Comparison of ENCODE assay signal across 27 cellular contexts in genomic region chr12:75971253-75971652, GRCh38.
A peak's percentile ranks its signal among the peaks of the same experiment; 100 is the strongest.
DNase-seq lines count a peak whose midpoint lies in the region; ATAC-seq, FAIRE-seq and TF ChIP-seq lines count a peak whose summit lies in the region.
"Had no signal": no experiment of that assay in that cellular context is flagged by ENCODE, and none has a peak within 500 bp of the region (broad histone marks: within the 10 kb centered on the region; RNA-seq: fewer than 3 reads in every experiment).

No MANE protein-coding gene starts in this region.

- no peak overlapping the region for H4K8ac ChIP-seq in IMR-90 (ENCODE audit: low read depth in 2 of 2, low read length in 2 of 2)
- no peak overlapping the region for H4K8ac ChIP-seq in H1 (ENCODE audit: extremely low read depth, insufficient read depth, low read length)

- peaks cover 14% of the 10 kb centered on the region for H3K9me3 Mint-ChIP-seq in activated T-cell treated with anti-CD3 and anti-CD28 coated beads, Interleukin-2, amount 50 U/mL, for 24 hours
- H3K9me3 Mint-ChIP-seq: CD8-positive, alpha-beta T cell; H9 had no signal

- H2BK20ac ChIP-seq in IMR-90 (ENCODE audit: low read depth, low read length) (no peak overlapping the region), H1 (ENCODE audit: low read length) (no peak overlapping the region)

- no peak overlapping the region for H3K56ac ChIP-seq in IMR-90 (ENCODE audit: extremely low read depth, insufficient read depth, low read length)
- H3K56ac ChIP-seq in H1 (replicated peaks; ENCODE audit: insufficient read length, low read depth, low read length) = no peak overlapping the region

- intact Hi-C loops in IMR-90 (cut with micrococcal nuclease) (no loop called here), heart right ventricle (cut with DNase I) (no loop called here)

- H3K4ac ChIP-seq in IMR-90 (ENCODE audit: low read depth, low read length) = peak overlapping the region; percentile 42; the same call in 1 of the 2 replicates
- H3K4ac ChIP-seq in H1 (replicated peaks; ENCODE audit: insufficient read length, low read depth, low read length) = no peak overlapping the region

- H3K9ac ChIP-seq in IMR-90 (ENCODE audit: low read depth, low read length) (no peak overlapping the region), Karpas-422 (ENCODE audit: low read length) (no peak overlapping the region), H1 (replicated peaks in 1 of 4; ENCODE audit: extremely low read depth in 1 of 4, low read depth in 3 of 4, low read length in 3 of 4) (no peak overlapping the region)
- H3K9ac ChIP-seq: GM23248 had no signal

- H3K23me2 ChIP-seq in H1 (ENCODE audit: low read depth, low read length) = peaks cover 2% of the 10 kb centered on the region; the same call in 1 of the 2 replicates

- peaks cover 4% of the 10 kb centered on the region for H3K9me1 ChIP-seq in IMR-90 (ENCODE audit: insufficient read depth, low read length)

- H3K9me3 ChIP-seq in IMR-90 (ENCODE audit: control insufficient read depth, insufficient read depth, low read length) (no peaks in the 10 kb centered on the region), Karpas-422 (ENCODE audit: low read length) (no peaks in the 10 kb centered on the region), H1 (ENCODE audit: insufficient read depth in 2 of 2, low read depth in 1 of 2, low read length in 1 of 2) (no peaks in the 10 kb centered on the region), heart right ventricle (no peaks in the 10 kb centered on the region)
- H3K9me3 ChIP-seq: Caco-2, MG63, SJCRH30 had no signal

- H2BK5ac ChIP-seq in IMR-90 (ENCODE audit: low read depth, low read length, poor library complexity, severe bottlenecking) = no peak overlapping the region
- H2BK5ac ChIP-seq in H1 (ENCODE audit: low read depth, low read length) = peak overlapping the region; percentile 45; the same call in 1 of the 2 replicates

- H2AFZ ChIP-seq in IMR-90 (replicated peaks; ENCODE audit: low read length, poor library complexity) = no peak overlapping the region
- H2AFZ ChIP-seq in Karpas-422 (ENCODE audit: low read length) = no peak overlapping the region
- no peak overlapping the region for H2AFZ ChIP-seq in H1 (ENCODE audit: low read length)
- H2AFZ ChIP-seq: GM23248 had no signal

- no peak overlapping the region for H3K14ac ChIP-seq in IMR-90 (replicated peaks; ENCODE audit: low read depth, low read length)
- H3K14ac ChIP-seq in H1 (ENCODE audit: insufficient read length) = no peak overlapping the region

- H2BK120ac ChIP-seq in IMR-90 (ENCODE audit: low read depth, low read length) = no peak overlapping the region
- H2BK120ac ChIP-seq in H1 (replicated peaks; ENCODE audit: low read depth, low read length) = peak overlapping the region; percentile 73

- H3K27me3 ChIP-seq in IMR-90 (ENCODE audit: control insufficient read depth, insufficient read depth, low read length) (no peaks in the 10 kb centered on the region), Karpas-422 (ENCODE audit: low read length) (no peaks in the 10 kb centered on the region), H1 (replicated peaks in 1 of 4; ENCODE audit: control insufficient read depth in 3 of 4, extremely low read depth in 1 of 4, insufficient read depth in 3 of 4, low read length in 3 of 4) (no peaks in the 10 kb centered on the region), heart right ventricle (no peaks in the 10 kb centered on the region)
- H3K27me3 ChIP-seq: MG63, SJCRH30 had no signal

- TF ChIP-seq EP300 in H1 (IDR thresholded peaks at IDR 0.05; ENCODE audit: borderline replicate concordance in 1 of 2, low read depth in 2 of 2, low read length in 2 of 2) = no peak

- no peak for TF ChIP-seq CTCF in IMR-90 (conservative IDR thresholded peaks at IDR 0.05; ENCODE audit: low read depth, low read length)
- TF ChIP-seq CTCF in H1 (IDR thresholded peaks at IDR 0.05; ENCODE audit: control extremely low read depth in 1 of 3, insufficient read depth in 1 of 3, low read depth in 1 of 3, low read length in 3 of 3) = no peak
- no peak for TF ChIP-seq CTCF in heart right ventricle (IDR thresholded peaks at IDR 0.05)

- no CpG with 5 or more reads among the region's 4 CpGs for WGBS in IMR-90 (ENCODE audit: extremely low coverage in 2 of 2, insufficient read length in 1 of 2), 2 experiments
- 82% methylated on average over 4 of the region's 4 CpGs; no CpG with 5 or more reads in 1 of the 2 experiments for WGBS in H1 (ENCODE audit: extremely low coverage in 1 of 2, insufficient coverage in 1 of 2, insufficient read length in 1 of 2, insufficient replicate concordance in 2 of 2, low coverage in 1 of 2, low lambda C conversion rate in 2 of 2, missing lambda C conversion rate in 1 of 2), 2 experiments
- 95 to 97% methylated on average over 4 of the region's 4 CpGs for WGBS in heart right ventricle, 2 donors

- H3K9me2 ChIP-seq in Karpas-422 (replicated peaks; ENCODE audit: insufficient read depth, low read length) = no peaks in the 10 kb centered on the region

- peak overlapping the region; percentile 6 for H3K4me3 Mint-ChIP-seq in activated T-cell treated with anti-CD3 and anti-CD28 coated beads, Interleukin-2, amount 50 U/mL, for 24 hours
- H3K4me3 Mint-ChIP-seq: B cell; CD8-positive, alpha-beta T cell; H9 had no signal

- H3K23ac ChIP-seq in IMR-90 (ENCODE audit: low read depth, low read length) (no peak overlapping the region), H1 (ENCODE audit: insufficient read length) (no peak overlapping the region)

- H4K5ac ChIP-seq in IMR-90 (ENCODE audit: low read depth, low read length) (no peak overlapping the region), H1 (ENCODE audit: insufficient read length, low read depth, low read length) (no peak overlapping the region)

- no peak for DNase-seq in activated T-cell treated with anti-CD3 and anti-CD28 coated beads, Interleukin-2, amount 50 U/mL, for 24 hours
- no peak for DNase-seq in activated T-cell treated with anti-CD3 and anti-CD28 coated beads, Interleukin-2, amount 50 U/mL, for 48 hours
- DNase-seq in IMR-90 = no peak
- DNase-seq in Karpas-422 = peak; percentile 11
- DNase-seq in H1 (ENCODE audit: low read depth in 1 of 2, low spot score in 2 of 2) = no peak
- DNase-seq in heart right ventricle = no peak
- DNase-seq: Caco-2; CD8-positive, alpha-beta T cell; GM23248; H9; KBM-7; MG63; NCI-H1105 treated with DMSO at 0.1 percent for 48 hours; NCI-H146; NCI-H1930; NCI-H2107; NCI-H524 treated with DMSO at 0.1 percent for 48 hours; NCI-H82; NK-92 treated with Interleukin-12 subunit alpha and Interleukin-12 subunit beta, amount 100 ng/mL, for 24 hours; PC-3; SJCRH30 had no signal

- peaks cover 67% of the 10 kb centered on the region for H3K4me1 Mint-ChIP-seq in activated T-cell treated with anti-CD3 and anti-CD28 coated beads, Interleukin-2, amount 50 U/mL, for 24 hours (ENCODE audit: low read depth)
- H3K4me1 Mint-ChIP-seq: B cell had no signal

- H4K91ac ChIP-seq in IMR-90 (ENCODE audit: insufficient read depth, low read depth, low read length) = no peak overlapping the region
- peak overlapping the region; percentile 67 for H4K91ac ChIP-seq in H1 (replicated peaks; ENCODE audit: insufficient read length, low read length)

- POLR2A ChIA-PET in IMR-90 (lab: Charles Lee; ENCODE audit: unreplicated experiment) = no interaction called here
- POLR2A ChIA-PET in H1 (lab: Charles Lee; ENCODE audit: partially characterized antibody) = interaction anchor here (3.6 kb wide), 1 partner anchor 12 kb away, joined by 16 read pairs; no protein-coding TSS in a partner anchor

- H3K79me2 ChIP-seq in Karpas-422 (ENCODE audit: low read length) (no peaks in the 10 kb centered on the region), H1 (ENCODE audit: control insufficient read depth in 1 of 2, insufficient read depth in 2 of 2, low read length in 2 of 2) (no peaks in the 10 kb centered on the region)

- H3K18ac ChIP-seq in IMR-90 (ENCODE audit: low read depth, low read length) (no peak overlapping the region), H1 (ENCODE audit: extremely low read depth, low read length) (no peak overlapping the region)

- no peak overlapping the region for H3K4me2 ChIP-seq in IMR-90 (ENCODE audit: low read depth, low read length)
- no peak overlapping the region for H3K4me2 ChIP-seq in Karpas-422 (ENCODE audit: low read depth, low read length, poor library complexity, severe bottlenecking)
- H3K4me2 ChIP-seq in H1 (ENCODE audit: insufficient read depth in 1 of 2, low read depth in 2 of 2, low read length in 2 of 2) = no peak overlapping the region

- no peaks in the 10 kb centered on the region for H3K27me3 Mint-ChIP-seq in activated T-cell treated with anti-CD3 and anti-CD28 coated beads, Interleukin-2, amount 50 U/mL, for 24 hours

- H2BK15ac ChIP-seq in IMR-90 (ENCODE audit: low read depth, low read length) = peak overlapping the region; percentile 77; the same call in 1 of the 3 replicates
- H2BK15ac ChIP-seq in H1 (ENCODE audit: low read length) = no peak overlapping the region

- in situ Hi-C loops in IMR-90 (cut with MboI; ENCODE audit: low sequenced_read_pairs) = no loop called here

- peaks cover 4% of the 10 kb centered on the region; the same call in 1 of the 2 replicates for H3K4me1 ChIP-seq in IMR-90 (ENCODE audit: control insufficient read depth, insufficient read depth, low read length)
- no peaks in the 10 kb centered on the region; the same call in 1 of the 2 replicates for H3K4me1 ChIP-seq in Karpas-422 (ENCODE audit: low read length)
- H3K4me1 ChIP-seq in H1 (replicated peaks in 1 of 4; ENCODE audit: control insufficient read depth in 3 of 4, insufficient read depth in 4 of 4, low read length in 3 of 4) = peaks cover 2 to 15% (median 11%) of the 10 kb centered on the region in 4 experiments; a peak in 6 of 7 replicates
- peaks cover 0 to 39% (median 4%) of the 10 kb centered on the region in 9 donors for H3K4me1 ChIP-seq in heart right ventricle

- no peak for ATAC-seq in IMR-90 (ENCODE audit: low read depth)
- ATAC-seq in heart right ventricle = no peak
- no peak for ATAC-seq in HG03196 (IDR thresholded peaks at IDR 0.05; ENCODE audit: unreplicated experiment)
- ATAC-seq: CD8-positive, alpha-beta T cell; PC-3; Right ventricle myocardium inferior had no signal

- H3K79me1 ChIP-seq in IMR-90 (ENCODE audit: low read depth in 1 of 2, low read length in 2 of 2) (no peaks in the 10 kb centered on the region), H1 (ENCODE audit: low read depth, low read length) (no peaks in the 10 kb centered on the region)

- H3K27ac Mint-ChIP-seq in activated T-cell treated with anti-CD3 and anti-CD28 coated beads, Interleukin-2, amount 50 U/mL, for 24 hours = peak overlapping the region; percentile 86
- H3K27ac Mint-ChIP-seq: B cell; CD8-positive, alpha-beta T cell had no signal

- dilution Hi-C loops in IMR-90 (cut with HindIII; ENCODE audit: low sequenced_read_pairs, unreplicated experiment) = no loop called here

- FAIRE-seq in H1 (lab: Jason Lieb, UNC) = no peak
- FAIRE-seq: G401.6, HTR-8/SVneo had no signal

- no peak for TF ChIP-seq RAD21 in IMR-90 (IDR thresholded peaks at IDR 0.05; ENCODE audit: low read length)
- TF ChIP-seq RAD21 in H1 (IDR thresholded peaks at IDR 0.05 in 1 of 2, conservative IDR thresholded peaks at IDR 0.05 in 1 of 2; ENCODE audit: low read depth in 2 of 2, low read length in 2 of 2) = no peak

- CTCF ChIA-PET in IMR-90 (lab: Yijun Ruan, JAX) (no interaction called here), H1 (lab: Charles Lee; ENCODE audit: partially characterized antibody) (no interaction called here)

- H3K27ac ChIP-seq in IMR-90 (ENCODE audit: insufficient read depth, low read length) (no peak overlapping the region), Karpas-422 (ENCODE audit: low read length) (no peak overlapping the region), H1 (ENCODE audit: low read depth, low read length) (no peak overlapping the region), heart right ventricle (no peak overlapping the region)
- H3K27ac ChIP-seq: C4-2B, GM23248, SJCRH30 had no signal

- no peak overlapping the region for H2AK5ac ChIP-seq in IMR-90 (ENCODE audit: low read depth, low read length)
- H2AK5ac ChIP-seq in H1 (ENCODE audit: low read depth, low read length) = no peak overlapping the region

- H2BK12ac ChIP-seq in H1 (ENCODE audit: low read depth, low read length) = peak overlapping the region; percentile 82; the same call in 1 of the 2 replicates

- no peaks in the 10 kb centered on the region for H4K20me1 ChIP-seq in IMR-90 (ENCODE audit: insufficient read depth, low read length)
- no peaks in the 10 kb centered on the region for H4K20me1 ChIP-seq in Karpas-422 (ENCODE audit: insufficient read depth, low read depth, low read length)
- H4K20me1 ChIP-seq in H1 (replicated peaks in 1 of 2; ENCODE audit: control insufficient read depth in 1 of 2, insufficient read depth in 2 of 2, low read length in 2 of 2) = no peaks in the 10 kb centered on the region

- H3K36me3 Mint-ChIP-seq in activated T-cell treated with anti-CD3 and anti-CD28 coated beads, Interleukin-2, amount 50 U/mL, for 24 hours (ENCODE audit: low read depth) = peaks cover 16% of the 10 kb centered on the region
- H3K36me3 Mint-ChIP-seq: CD8-positive, alpha-beta T cell had no signal

- H2AK9ac ChIP-seq in IMR-90 (replicated peaks; ENCODE audit: low read depth, low read length, poor library complexity) = no peak overlapping the region

- TF ChIP-seq POLR2A in IMR-90 (IDR thresholded peaks at IDR 0.05; ENCODE audit: low read depth, low read length) (no peak), H1 (IDR thresholded peaks at IDR 0.05; ENCODE audit: control extremely low read depth in 1 of 2, low read depth in 2 of 2, low read length in 2 of 2) (no peak)

- no TSS peak for BruUV-seq in IMR-90 (replicated peaks; lab: Mats Ljungman, UMichigan)

- H3K4me3 ChIP-seq in IMR-90 (ENCODE audit: insufficient read depth, low read depth, low read length) (no peak overlapping the region), Karpas-422 (ENCODE audit: low read length) (no peak overlapping the region), H1 (ENCODE audit: extremely low read depth in 1 of 4, insufficient read depth in 2 of 4, low read depth in 3 of 4, low read length in 4 of 4) (no peak overlapping the region), heart right ventricle (no peak overlapping the region)
- H3K4me3 ChIP-seq: GM23248, MG63, SJCRH30 had no signal

- no peaks in the 10 kb centered on the region for H3K36me3 ChIP-seq in IMR-90 (ENCODE audit: control insufficient read depth, insufficient read depth, low read length)
- no peaks in the 10 kb centered on the region for H3K36me3 ChIP-seq in Karpas-422 (ENCODE audit: insufficient read depth, low read length)
- no peaks in the 10 kb centered on the region for H3K36me3 ChIP-seq in H1 (ENCODE audit: control insufficient read depth in 2 of 4, insufficient read depth in 4 of 4, low read length in 3 of 4)
- H3K36me3 ChIP-seq in heart right ventricle = no peaks in the 10 kb centered on the region
- H3K36me3 ChIP-seq: MG63, SJCRH30 had no signal
